ENCODE assay signal across 14 cellular contexts in genomic region chrX:124042042-124042441, GRCh38.
A peak's percentile ranks its signal among the peaks of the same experiment; 100 is the strongest.
DNase-seq lines count a peak whose midpoint lies in the region; ATAC-seq and TF ChIP-seq lines count a peak whose summit lies in the region.
"Had no signal": no experiment of that assay in that cellular context is flagged by ENCODE, and none has a peak within 500 bp of the region (broad histone marks: within the 10 kb centered on the region; RNA-seq: fewer than 3 reads in every experiment).

No MANE protein-coding gene starts in this region.

- no peak for DNase-seq in activated T-cell treated with anti-CD3 and anti-CD28 coated beads, Interleukin-2, amount 50 U/mL, for 24 hours
- no peak for DNase-seq in activated T-cell treated with anti-CD3 and anti-CD28 coated beads, Interleukin-2, amount 50 U/mL, for 48 hours
- DNase-seq in SK-N-DZ (ENCODE audit: low spot score) (peak; percentile 11), mesothelial cell of epicardium (ENCODE audit: low spot score in 2 of 2, unreplicated experiment in 2 of 2) (no peak), GOT3 (lab: John Stamatoyannopoulos, UW) (no peak), foreskin melanocyte (no peak)
- no peak for DNase-seq in activated CD8-positive, alpha-beta T cell treated with anti-CD3 and anti-CD28 coated beads, Interleukin-2, amount 10 ng/mL, durations not matched to agents 7 days and 5 days
- DNase-seq: C1 segment of cervical spinal cord, DMS79, KBM-7, MV-4-11, NCI-H1694 treated with DMSO at 0.1 percent for 48 hours, Peyer's patch had no signal

- POLR2A ChIA-PET in activated CD8-positive, alpha-beta T cell treated with anti-CD3 and anti-CD28 coated beads, Interleukin-2, amount 10 ng/mL, durations not matched to agents 7 days and 5 days (lab: Charles Lee), result interaction anchor here (1.5 kb wide), 1 partner anchor 8 kb away, joined by 4 read pairs; no protein-coding TSS in a partner anchor

- H3K9me3 Mint-ChIP-seq in activated T-cell treated with anti-CD3 and anti-CD28 coated beads, Interleukin-2, amount 50 U/mL, for 24 hours, result no peaks in the 10 kb centered on the region
- H3K9me3 Mint-ChIP-seq in activated CD8-positive, alpha-beta T cell treated with anti-CD3 and anti-CD28 coated beads, Interleukin-2, amount 10 ng/mL, durations not matched to agents 7 days and 5 days (ENCODE audit: insufficient read depth), result no peaks in the 10 kb centered on the region
- H3K9me3 Mint-ChIP-seq in mesothelial cell of epicardium, result peaks cover 18% of the 10 kb centered on the region

- no peak for ATAC-seq in activated CD8-positive, alpha-beta T cell treated with anti-CD3 and anti-CD28 coated beads, Interleukin-2, amount 10 ng/mL, durations not matched to agents 7 days and 5 days
- no peak for ATAC-seq in GM18517 (IDR thresholded peaks at IDR 0.05; ENCODE audit: unreplicated experiment)

- H3K27me3 Mint-ChIP-seq in activated T-cell treated with anti-CD3 and anti-CD28 coated beads, Interleukin-2, amount 50 U/mL, for 24 hours, result no peaks in the 10 kb centered on the region
- no peaks in the 10 kb centered on the region for H3K27me3 Mint-ChIP-seq in activated CD8-positive, alpha-beta T cell treated with anti-CD3 and anti-CD28 coated beads, Interleukin-2, amount 10 ng/mL, durations not matched to agents 7 days and 5 days (ENCODE audit: low read depth)
- H3K27me3 Mint-ChIP-seq in mesothelial cell of epicardium (ENCODE audit: low read depth), result no peaks in the 10 kb centered on the region

- peaks cover 63% of the 10 kb centered on the region for H3K36me3 Mint-ChIP-seq in activated T-cell treated with anti-CD3 and anti-CD28 coated beads, Interleukin-2, amount 50 U/mL, for 24 hours (ENCODE audit: low read depth)
- H3K36me3 Mint-ChIP-seq in activated CD8-positive, alpha-beta T cell treated with anti-CD3 and anti-CD28 coated beads, Interleukin-2, amount 10 ng/mL, durations not matched to agents 7 days and 5 days (ENCODE audit: low read depth), result peaks cover 25% of the 10 kb centered on the region
- H3K36me3 Mint-ChIP-seq in mesothelial cell of epicardium, result peaks cover 2% of the 10 kb centered on the region

- no peak overlapping the region for H3K4me3 Mint-ChIP-seq in activated T-cell treated with anti-CD3 and anti-CD28 coated beads, Interleukin-2, amount 50 U/mL, for 24 hours
- no peak overlapping the region for H3K4me3 Mint-ChIP-seq in activated CD8-positive, alpha-beta T cell treated with anti-CD3 and anti-CD28 coated beads, Interleukin-2, amount 10 ng/mL, durations not matched to agents 7 days and 5 days
- no peak overlapping the region for H3K4me3 Mint-ChIP-seq in mesothelial cell of epicardium

- TF ChIP-seq CTCF in mesothelial cell of epicardium (IDR thresholded peaks at IDR 0.05; ENCODE audit: unreplicated experiment), result no peak

- H3K4me1 Mint-ChIP-seq in activated T-cell treated with anti-CD3 and anti-CD28 coated beads, Interleukin-2, amount 50 U/mL, for 24 hours (ENCODE audit: low read depth), result peaks cover 31% of the 10 kb centered on the region
- peaks cover 17% of the 10 kb centered on the region for H3K4me1 Mint-ChIP-seq in activated CD8-positive, alpha-beta T cell treated with anti-CD3 and anti-CD28 coated beads, Interleukin-2, amount 10 ng/mL, durations not matched to agents 7 days and 5 days (ENCODE audit: low read depth)
- peaks cover 14% of the 10 kb centered on the region for H3K4me1 Mint-ChIP-seq in mesothelial cell of epicardium

- H3K27ac Mint-ChIP-seq in activated T-cell treated with anti-CD3 and anti-CD28 coated beads, Interleukin-2, amount 50 U/mL, for 24 hours, result peak overlapping the region; percentile 31
- peak overlapping the region; percentile 39 for H3K27ac Mint-ChIP-seq in activated CD8-positive, alpha-beta T cell treated with anti-CD3 and anti-CD28 coated beads, Interleukin-2, amount 10 ng/mL, durations not matched to agents 7 days and 5 days
- peak overlapping the region; percentile 5 for H3K27ac Mint-ChIP-seq in mesothelial cell of epicardium

- CTCF ChIA-PET in activated CD8-positive, alpha-beta T cell treated with anti-CD3 and anti-CD28 coated beads, Interleukin-2, amount 10 ng/mL, durations not matched to agents 7 days and 5 days (lab: Charles Lee), result interaction anchor here (0.7 kb wide), 1 partner anchor 21 kb away, joined by 3 read pairs; no protein-coding TSS in a partner anchor
